In genomic region chr7:20219446-20220292, GRCh38 we compare ENCODE assay signal across 8 cellular contexts. TPM values are rescaled to one million over a fixed set of nuclear protein-coding genes. Genes with fewer than 3 reads are reported as not detected.
DNase-seq lines count a peak whose midpoint lies in the region; ATAC-seq and TF ChIP-seq lines count a peak whose summit lies in the region.

No MANE protein-coding gene starts in this region.

- H3K9me3 ChIP-seq in right atrium auricular region (no peaks in the 10 kb centered on the region), skeletal muscle satellite cell (replicated peaks; ENCODE audit: low read length) (no peaks in the 10 kb centered on the region)

- H3K9ac ChIP-seq in skeletal muscle satellite cell (ENCODE audit: low read depth, low read length) = peak overlapping the region; percentile 54

- H3K27ac ChIP-seq in right atrium auricular region = peak overlapping the region; percentile 53 to 74

- DNase-seq in activated CD8-positive, alpha-beta memory T cell treated with anti-CD3 and anti-CD28 coated beads, Interleukin-2, amount 10 ng/mL, durations not matched to agents 7 days and 5 days = peak; percentile 51
- no peak for DNase-seq in activated CD8-positive, alpha-beta memory T cell treated with anti-CD3 and anti-CD28 coated beads, Interleukin-2, amount 50 U/mL, for 48 hours
- DNase-seq in NCI-H146 (lab: John Stamatoyannopoulos, UW) = peak; percentile 99
- peak; percentile 82 for DNase-seq in right atrium auricular region (ENCODE audit: low spot score)
- no peak for DNase-seq in kidney glomerular epithelial cell (lab: John Stamatoyannopoulos, UW)

- no peaks in the 10 kb centered on the region for H3K9me3 Mint-ChIP-seq in activated CD8-positive, alpha-beta memory T cell treated with anti-CD3 and anti-CD28 coated beads, Interleukin-2, amount 10 ng/mL, durations not matched to agents 7 days and 5 days (ENCODE audit: low read depth)
- H3K9me3 Mint-ChIP-seq in activated T-helper 17 cell treated with anti-CD3 and anti-CD28 coated beads, Interleukin-2, amount 50 U/mL, for 72 hours = peaks cover 5% of the 10 kb centered on the region

- H3K27ac Mint-ChIP-seq in activated CD8-positive, alpha-beta memory T cell treated with anti-CD3 and anti-CD28 coated beads, Interleukin-2, amount 10 ng/mL, durations not matched to agents 7 days and 5 days = peak overlapping the region; percentile 30
- peak overlapping the region; percentile 64 for H3K27ac Mint-ChIP-seq in activated T-helper 17 cell treated with anti-CD3 and anti-CD28 coated beads, Interleukin-2, amount 50 U/mL, for 72 hours

- no peaks in the 10 kb centered on the region for H3K36me3 Mint-ChIP-seq in activated CD8-positive, alpha-beta memory T cell treated with anti-CD3 and anti-CD28 coated beads, Interleukin-2, amount 10 ng/mL, durations not matched to agents 7 days and 5 days
- no peaks in the 10 kb centered on the region for H3K36me3 Mint-ChIP-seq in activated T-helper 17 cell treated with anti-CD3 and anti-CD28 coated beads, Interleukin-2, amount 50 U/mL, for 72 hours (ENCODE audit: low read depth)

- ATAC-seq in activated CD8-positive, alpha-beta memory T cell treated with anti-CD3 and anti-CD28 coated beads, Interleukin-2, amount 10 ng/mL, durations not matched to agents 7 days and 5 days = peak; percentile 60
- peak; percentile 71 for ATAC-seq in HG02852 (IDR thresholded peaks at IDR 0.05; ENCODE audit: unreplicated experiment)
- ATAC-seq in activated T-helper 17 cell treated with anti-CD3 and anti-CD28 coated beads, Interleukin-2, amount 50 U/mL, for 72 hours (replicated peaks) = peak; percentile 56

- H3K27me3 Mint-ChIP-seq in activated CD8-positive, alpha-beta memory T cell treated with anti-CD3 and anti-CD28 coated beads, Interleukin-2, amount 10 ng/mL, durations not matched to agents 7 days and 5 days = no peaks in the 10 kb centered on the region
- no peaks in the 10 kb centered on the region for H3K27me3 Mint-ChIP-seq in activated T-helper 17 cell treated with anti-CD3 and anti-CD28 coated beads, Interleukin-2, amount 50 U/mL, for 72 hours

- H3K27me3 ChIP-seq in right atrium auricular region (no peaks in the 10 kb centered on the region), skeletal muscle satellite cell (ENCODE audit: control insufficient read depth, insufficient read depth, low read length) (no peaks in the 10 kb centered on the region)

- H3K4me3 ChIP-seq in right atrium auricular region = no peak overlapping the region
- H3K4me3 ChIP-seq in skeletal muscle satellite cell (ENCODE audit: low read length) = no peak overlapping the region

- CTCF ChIA-PET in activated CD8-positive, alpha-beta memory T cell treated with anti-CD3 and anti-CD28 coated beads, Interleukin-2, amount 10 ng/mL, durations not matched to agents 7 days and 5 days (lab: Charles Lee) = no interaction called here

- H3K36me3 ChIP-seq in right atrium auricular region = no peaks in the 10 kb centered on the region
- H3K36me3 ChIP-seq in skeletal muscle satellite cell (ENCODE audit: insufficient read depth, low read length) = no peaks in the 10 kb centered on the region

- peaks cover 17% of the 10 kb centered on the region for H3K4me1 Mint-ChIP-seq in activated CD8-positive, alpha-beta memory T cell treated with anti-CD3 and anti-CD28 coated beads, Interleukin-2, amount 10 ng/mL, durations not matched to agents 7 days and 5 days
- H3K4me1 Mint-ChIP-seq in activated T-helper 17 cell treated with anti-CD3 and anti-CD28 coated beads, Interleukin-2, amount 50 U/mL, for 72 hours = peaks cover 7% of the 10 kb centered on the region

- no peaks in the 10 kb centered on the region for H3K4me1 ChIP-seq in right atrium auricular region
- H3K4me1 ChIP-seq in skeletal muscle satellite cell (ENCODE audit: control insufficient read depth, insufficient read depth, low read length) = peaks cover 29% of the 10 kb centered on the region

- TF ChIP-seq CTCF in right atrium auricular region (IDR thresholded peaks at IDR 0.05) = no peak

- no peak overlapping the region for H3K4me3 Mint-ChIP-seq in activated CD8-positive, alpha-beta memory T cell treated with anti-CD3 and anti-CD28 coated beads, Interleukin-2, amount 10 ng/mL, durations not matched to agents 7 days and 5 days
- peak overlapping the region; percentile 4 for H3K4me3 Mint-ChIP-seq in activated T-helper 17 cell treated with anti-CD3 and anti-CD28 coated beads, Interleukin-2, amount 50 U/mL, for 72 hours

- peak overlapping the region; percentile 31 for H3K4me2 ChIP-seq in skeletal muscle satellite cell (ENCODE audit: low read length)

RNA-seq across cellular contexts. Expression of gene MACC1, which starts 2.5 kb away (rescaled TPM):
- 1 to 10 TPM; 1.5 to 2.7 TPM for total RNA-seq in activated CD8-positive, alpha-beta memory T cell treated with anti-CD3 and anti-CD28 coated beads, Interleukin-2, amount 10 ng/mL, durations not matched to agents 7 days and 5 days
- 1 to 10 TPM; 1.5 to 2.5 TPM for total RNA-seq in activated T-helper 17 cell treated with anti-CD3 and anti-CD28 coated beads, Interleukin-2, amount 50 U/mL, for 72 hours
- total RNA-seq in right atrium auricular region = under 1 TPM in 1 of 2 donors, not detected in 1; 0.26 TPM
- total RNA-seq in skeletal muscle satellite cell (2012; rRNA removed) = not detected in 2 replicates

Comparison
In these comparisons a context has a peak if more than half of its experiments do, and no peak if none do; other contexts are left out.
1. DNase-seq: peak in activated CD8-positive, alpha-beta memory T cell treated with anti-CD3 and anti-CD28 coated beads, Interleukin-2, amount 10 ng/mL, durations not matched to agents 7 days and 5 days (single experiment), NCI-H146 (single experiment) and right atrium auricular region (single experiment); none in activated CD8-positive, alpha-beta memory T cell treated with anti-CD3 and anti-CD28 coated beads, Interleukin-2, amount 50 U/mL, for 48 hours (single experiment) and kidney glomerular epithelial cell (single experiment).
2. Peak in every context shown above with its lines, with median percentiles within 50 percentile points of each other: ATAC-seq.